Comparison of ENCODE assay signal across 10 cellular contexts in genomic region chr17:7328009-7328408, GRCh38. TPM values are rescaled to one million over a fixed set of nuclear protein-coding genes. Genes with fewer than 3 reads are reported as not detected.
DNase-seq lines count a peak whose midpoint lies in the region; ATAC-seq, FAIRE-seq and TF ChIP-seq lines count a peak whose summit lies in the region.
"Had no signal": no experiment of that assay in that cellular context is flagged by ENCODE, and none has a peak within 500 bp of the region (broad histone marks: within the 10 kb centered on the region; RNA-seq: fewer than 3 reads in every experiment).

No MANE protein-coding gene starts in this region.

- no peak for DNase-seq in GM12878 (ENCODE audit: low read depth, low spot score)
- DNase-seq in naive thymus-derived CD4-positive, alpha-beta T cell: no peak
- DNase-seq in SIG-M5 treated with dmso at 0.1 percent for 504 hours (lab: John Stamatoyannopoulos, UW; ENCODE audit: unreplicated experiment): no peak
- no peak for DNase-seq in aorta
- DNase-seq: H7 had no signal

- H3K4me2 ChIP-seq in BLaER1: peak overlapping the region; percentile 83
- peak overlapping the region; percentile 66 for H3K4me2 ChIP-seq in GM12878 (ENCODE audit: control insufficient read depth, insufficient read depth)

- H3K27ac ChIP-seq in BLaER1: peak overlapping the region; percentile 65; the same call in 1 of the 2 replicates
- no peak overlapping the region for H3K27ac ChIP-seq in HUES64 (ENCODE audit: low read depth, low read length)
- no peak overlapping the region for H3K27ac ChIP-seq in GM12878 (ENCODE audit: control insufficient read depth, insufficient read depth)
- peak overlapping the region; percentile 88 for H3K27ac ChIP-seq in naive thymus-derived CD4-positive, alpha-beta T cell (ENCODE audit: low read depth, low read length)
- no peak overlapping the region for H3K27ac ChIP-seq in aorta (ENCODE audit: low read depth in 1 of 2, low read length in 2 of 2)

- TF ChIP-seq POLR2A in GM12878 (IDR thresholded peaks at IDR 0.05; ENCODE audit: low read depth, low read length): no peak

- TF ChIP-seq CTCF in GM12878 (IDR thresholded peaks at IDR 0.05 in 2 of 3, conservative IDR thresholded peaks at IDR 0.05 in 1 of 3; ENCODE audit: control insufficient read depth in 2 of 3, extremely low read depth in 1 of 3, insufficient read depth in 1 of 3, low read depth in 3 of 3, low read length in 3 of 3): no peak

- no TSS peak for BruUV-seq in GM12878 (replicated peaks; lab: Mats Ljungman, UMichigan)

- no peak overlapping the region for H2AFZ ChIP-seq in GM12878 (ENCODE audit: control insufficient read depth, low read depth, low read length)

- no peak for TF ChIP-seq EP300 in GM12878 (IDR thresholded peaks at IDR 0.05; ENCODE audit: borderline replicate concordance in 1 of 2, control insufficient read depth in 1 of 2, low read depth in 2 of 2, low read length in 2 of 2)

- RAD21 ChIA-PET in GM12878 (lab: Charles Lee; ENCODE audit: unreplicated experiment): interaction anchor here (2.2 kb wide), 1 partner anchor 9 kb away, joined by 10 read pairs; the partner anchor contains the start of gene ACAP1

- peak overlapping the region; percentile 67 to 100 (median 90) for H3K4me3 Mint-ChIP-seq in naive thymus-derived CD4-positive, alpha-beta T cell

- H3K4me1 Mint-ChIP-seq in naive thymus-derived CD4-positive, alpha-beta T cell: peaks cover 18 to 61% (median 38%) of the 10 kb centered on the region in 7 donors

- H3K4me1 ChIP-seq in BLaER1: peaks cover 40% of the 10 kb centered on the region
- H3K4me1 ChIP-seq in HUES64 (ENCODE audit: insufficient read depth, low read length): peaks cover 10% of the 10 kb centered on the region; the same call in 1 of the 2 replicates
- peaks cover 27% of the 10 kb centered on the region for H3K4me1 ChIP-seq in GM12878 (ENCODE audit: control insufficient read depth, insufficient read depth, low read length)
- peaks cover 15 to 27% of the 10 kb centered on the region in 2 donors for H3K4me1 ChIP-seq in naive thymus-derived CD4-positive, alpha-beta T cell (ENCODE audit: control insufficient read depth in 2 of 2, insufficient read depth in 2 of 2, low read length in 2 of 2)
- H3K4me1 ChIP-seq in aorta (ENCODE audit: control insufficient read depth in 1 of 2, insufficient read depth in 2 of 2, low read length in 2 of 2): no peaks in the 10 kb centered on the region

- H4K20me1 ChIP-seq in BLaER1 (peaks cover 10% of the 10 kb centered on the region; the same call in 1 of the 2 replicates), GM12878 (ENCODE audit: control insufficient read depth, insufficient read depth) (no peaks in the 10 kb centered on the region)

- in situ Hi-C loops in GM12878 (cut with MboI): no loop called here

- peak overlapping the region; percentile 85; the same call in 1 of the 2 replicates for H3K4me3 ChIP-seq in BLaER1
- H3K4me3 ChIP-seq in HUES64 (ENCODE audit: low read length): peak overlapping the region; percentile 85
- H3K4me3 ChIP-seq in GM12878: peak overlapping the region; percentile 99
- H3K4me3 ChIP-seq in naive thymus-derived CD4-positive, alpha-beta T cell (ENCODE audit: low read length): no peak overlapping the region
- H3K4me3 ChIP-seq in aorta (ENCODE audit: low read length in 2 of 2): no peak overlapping the region

- CTCF ChIA-PET in GM12878 (lab: Yijun Ruan, JAX): interaction anchor here (0.8 to 7.9 kb wide), 3 partner anchors 9 to 282 kb away, joined by 4 to 49 read pairs (median 46); partner anchors contain the start of gene ACAP1
- CTCF ChIA-PET in naive thymus-derived CD4-positive, alpha-beta T cell (lab: Charles Lee): interaction anchor here (1.9 to 2.8 kb wide), 4 partner anchors 8 to 108 kb away, joined by 5 to 16 read pairs (median 11); partner anchors contain the start of genes ACAP1 and TMEM95

- peaks cover 0 to 6% (median 0%) of the 10 kb centered on the region in 11 donors for H3K9me3 Mint-ChIP-seq in naive thymus-derived CD4-positive, alpha-beta T cell

- peaks cover 40% of the 10 kb centered on the region for H3K36me3 ChIP-seq in BLaER1
- H3K36me3 ChIP-seq in HUES64 (ENCODE audit: insufficient read depth, low read length): peaks cover 37% of the 10 kb centered on the region
- H3K36me3 ChIP-seq in GM12878 (ENCODE audit: control insufficient read depth in 2 of 2, insufficient read depth in 2 of 2, low read length in 1 of 2): peaks cover 2 to 12% of the 10 kb centered on the region in 2 experiments; a peak in 3 of 4 replicates
- peaks cover 1 to 45% (median 7%) of the 10 kb centered on the region in 3 experiments for H3K36me3 ChIP-seq in naive thymus-derived CD4-positive, alpha-beta T cell (ENCODE audit: control insufficient read depth in 2 of 3, insufficient read depth in 3 of 3, low read length in 3 of 3)
- no peaks in the 10 kb centered on the region for H3K36me3 ChIP-seq in aorta (ENCODE audit: control insufficient read depth in 1 of 2, insufficient read depth in 2 of 2, low read length in 1 of 2)

- H3K9ac ChIP-seq in BLaER1 (peak overlapping the region; percentile 88; the same call in 1 of the 2 replicates), HUES64 (ENCODE audit: low read depth, low read length) (no peak overlapping the region), GM12878 (ENCODE audit: control insufficient read depth, insufficient read depth, low read length) (peak overlapping the region; percentile 79)

- ATAC-seq in GM12878 (no peak), GM18520 (IDR thresholded peaks at IDR 0.05; ENCODE audit: unreplicated experiment) (no peak), GM21619 (IDR thresholded peaks at IDR 0.05; ENCODE audit: unreplicated experiment) (no peak), aorta (ENCODE audit: low FRiP score) (no peak)
- ATAC-seq in naive thymus-derived CD4-positive, alpha-beta T cell: no peak

- 95% methylated on average over 1 of the region's 1 CpG for WGBS in HUES64
- WGBS in GM12878 (ENCODE audit: insufficient coverage, insufficient replicate concordance, low lambda C conversion rate, missing lambda C conversion rate): 100% methylated on average over 1 of the region's 1 CpG
- WGBS in aorta, 2 donors: 72 to 84% methylated on average over 1 of the region's 1 CpG

- H3K27ac Mint-ChIP-seq in naive thymus-derived CD4-positive, alpha-beta T cell: peak overlapping the region; percentile 78 to 99 (median 95)

- no peak for FAIRE-seq in GM12878 (lab: Jason Lieb, UNC)
- FAIRE-seq: TTC549 had no signal

- no peaks in the 10 kb centered on the region for H3K27me3 ChIP-seq in BLaER1
- no peaks in the 10 kb centered on the region for H3K27me3 ChIP-seq in HUES64 (ENCODE audit: insufficient read depth, low read length)
- no peaks in the 10 kb centered on the region for H3K27me3 ChIP-seq in GM12878 (replicated peaks in 1 of 2; ENCODE audit: control insufficient read depth in 2 of 2, insufficient read depth in 2 of 2, low read length in 1 of 2)
- H3K27me3 ChIP-seq in naive thymus-derived CD4-positive, alpha-beta T cell (ENCODE audit: control insufficient read depth in 2 of 2, insufficient read depth in 2 of 2, low read length in 2 of 2): no peaks in the 10 kb centered on the region
- H3K27me3 ChIP-seq in aorta (ENCODE audit: control insufficient read depth in 1 of 2, insufficient read depth in 2 of 2, low read length in 1 of 2): no peaks in the 10 kb centered on the region

- H3K27me3 Mint-ChIP-seq in naive thymus-derived CD4-positive, alpha-beta T cell: no peaks in the 10 kb centered on the region

- intact Hi-C loops in GM12878 (cut with micrococcal nuclease; ENCODE audit: unreplicated experiment) (loop anchor here (2.0 kb wide), 1 partner anchor 21 kb away; the partner anchor contains the start of gene EIF5A), aorta (cut with DNase I) (no loop called here)
- intact Hi-C loops in naive thymus-derived CD4-positive, alpha-beta T cell (cut with micrococcal nuclease): loop anchor here (2.0 to 5.0 kb wide), 2 partner anchors 23 to 359 kb away; partner anchors contain the start of genes TP53 (in 1 of the 2) and WRAP53 (in 1 of the 2)

- POLR2A ChIA-PET in GM12878 (lab: Charles Lee): interaction anchor here (1.7 to 3.2 kb wide), 4 partner anchors 9 to 86 kb away, joined by 6 to 21 read pairs (median 11); partner anchors contain the start of genes ACAP1, GABARAP and TMEM256
- POLR2A ChIA-PET in naive thymus-derived CD4-positive, alpha-beta T cell (lab: Charles Lee): interaction anchor here (1.6 to 22.8 kb wide), 4 partner anchors 9 to 23 kb away, joined by 9 to 336 read pairs (median 13); partner anchors contain the start of genes ACAP1, EIF5A and GPS2

- no peaks in the 10 kb centered on the region for H3K9me3 ChIP-seq in BLaER1
- no peaks in the 10 kb centered on the region for H3K9me3 ChIP-seq in HUES64 (ENCODE audit: insufficient read depth, low read depth, low read length)
- no peaks in the 10 kb centered on the region for H3K9me3 ChIP-seq in GM12878 (replicated peaks; ENCODE audit: control insufficient read depth, insufficient read depth, low read length)
- no peaks in the 10 kb centered on the region for H3K9me3 ChIP-seq in naive thymus-derived CD4-positive, alpha-beta T cell (ENCODE audit: control insufficient read depth in 2 of 3, low read length in 3 of 3)
- H3K9me3 ChIP-seq in aorta (ENCODE audit: control insufficient read depth, low read length): no peaks in the 10 kb centered on the region

- peaks cover 0 to 7% (median 3%) of the 10 kb centered on the region in 5 donors for H3K36me3 Mint-ChIP-seq in naive thymus-derived CD4-positive, alpha-beta T cell

- peaks cover 17% of the 10 kb centered on the region for H3K79me2 ChIP-seq in GM12878 (ENCODE audit: control insufficient read depth, insufficient read depth, low read length)

- SMC1A ChIA-PET in GM12878 (lab: Charles Lee; ENCODE audit: uncharacterized antibody, unreplicated experiment): interaction anchor here (1.0 to 2.3 kb wide), 2 partner anchors 10 to 26 kb away, joined by 3 to 18 read pairs; partner anchors contain the start of gene ACAP1

- no peak for TF ChIP-seq RAD21 in GM12878 (IDR thresholded peaks at IDR 0.05; ENCODE audit: insufficient read depth, low read depth, low read length)

RNA-seq across cellular contexts. Expression of gene NEURL4, which starts 1.1 kb away (rescaled TPM):
- polyA plus RNA-seq in HUES64 (2013, experiment 1 of 2): 21.5 TPM
- 16.9 TPM for polyA plus RNA-seq in HUES64 (2013, experiment 2 of 2)
- 37.7 and 42.5 TPM in 2 replicates for total RNA-seq in GM12878 (2013; cell fraction: nucleolus; rRNA removed)
- total RNA-seq in GM12878 (2014; rRNA removed) (12.5 and 16.0 TPM in 2 replicates), GM12878 (2014; rRNA removed; fragmentation: Illumina TruSeq; extraction: Trizol) (8.2 and 8.7 TPM in 2 replicates), GM12878 (2021) (32.7 and 41.9 TPM in 2 replicates), aorta (10 to 100 TPM; 24.5 to 36.7 TPM)
- polyA plus RNA-seq in GM12878 (2011; ENCODE audit: low read depth): 8.0 TPM
- polyA plus RNA-seq in GM12878 (2011; rRNA removed) (6.1 and 11.3 TPM in 2 replicates), GM12878 (2014; fragmentation: Illumina TruSeq; extraction: Trizol) (9.1 and 14.2 TPM in 2 replicates), GM12878 (2014; fragmentation: Nextera tagmentation; extraction: Ambion mirVana) (under 1 TPM; 0.03 to 0.26 TPM), GM12878 (2014; rRNA removed) (25.2 and 33.0 TPM in 2 replicates), GM12878 (2016; fragmentation: Nextera tagmentation; extraction: Ambion mirVana) (1 to 10 TPM; 2.9 to 3.6 TPM), aorta (10 to 100 TPM in 1 of 2 donors, 1 to 10 TPM in 1; 7.3 to 52.8 TPM)
- polyA plus RNA-seq in GM12878 (2011; cell fraction: cytosol; rRNA removed): 13.5 and 14.1 TPM in 2 replicates
- 156 and 203 TPM in 2 replicates for polyA plus RNA-seq in GM12878 (2011; cell fraction: nucleus; rRNA removed)
- 18.3 and 19.2 TPM in 2 replicates for polyA plus RNA-seq in GM12878 (2012)
- polyA minus RNA-seq in GM12878 (2011; rRNA and poly(A)+ RNA removed): 14.3 and 14.5 TPM in 2 replicates
- polyA minus RNA-seq in GM12878 (2011; cell fraction: cytosol; rRNA and poly(A)+ RNA removed): 5.2 and 10.1 TPM in 2 replicates
- 39.9 and 57.1 TPM in 2 replicates for polyA minus RNA-seq in GM12878 (2011; cell fraction: nucleus; rRNA and poly(A)+ RNA removed)
- total RNA-seq in naive thymus-derived CD4-positive, alpha-beta T cell: 10 to 100 TPM; 42.6 to 92.6 (median 50.1) TPM
- 1 to 10 TPM; 1.1 to 2.5 TPM for polyA plus RNA-seq in naive thymus-derived CD4-positive, alpha-beta T cell

RNA-seq across cellular contexts. Expression of gene ACAP1, which starts 8.3 kb away (rescaled TPM):
- 10.5 TPM for polyA plus RNA-seq in HUES64 (2013, experiment 1 of 2)
- 8.9 TPM for polyA plus RNA-seq in HUES64 (2013, experiment 2 of 2)
- 152 and 161 TPM in 2 replicates for total RNA-seq in GM12878 (2013; cell fraction: nucleolus; rRNA removed)
- 120 and 140 TPM in 2 replicates for total RNA-seq in GM12878 (2014; rRNA removed)
- total RNA-seq in GM12878 (2014; rRNA removed; fragmentation: Illumina TruSeq; extraction: Trizol): 65.4 and 66.6 TPM in 2 replicates
- 245 and 257 TPM in 2 replicates for total RNA-seq in GM12878 (2021)
- 123 TPM for polyA plus RNA-seq in GM12878 (2011; ENCODE audit: low read depth)
- polyA plus RNA-seq in GM12878 (2011; rRNA removed): 64.6 and 95.4 TPM in 2 replicates
- 94.0 and 108 TPM in 2 replicates for polyA plus RNA-seq in GM12878 (2011; cell fraction: cytosol; rRNA removed)
- 250 and 276 TPM in 2 replicates for polyA plus RNA-seq in GM12878 (2011; cell fraction: nucleus; rRNA removed)
- 149 and 170 TPM in 2 replicates for polyA plus RNA-seq in GM12878 (2012)
- polyA plus RNA-seq in GM12878 (2014; fragmentation: Illumina TruSeq; extraction: Trizol): 32.7 and 72.6 TPM in 2 replicates
- polyA plus RNA-seq in GM12878 (2014; fragmentation: Nextera tagmentation; extraction: Ambion mirVana): 10 to 100 TPM in 1 of 2 experiments, 1 to 10 TPM in 1; 5.7 to 25.2 TPM
- polyA plus RNA-seq in GM12878 (2014; rRNA removed): 143 and 159 TPM in 2 replicates
- polyA plus RNA-seq in GM12878 (2016; fragmentation: Nextera tagmentation; extraction: Ambion mirVana): 100 to 1,000 TPM; 148 TPM
- 48.6 and 107 TPM in 2 replicates for polyA minus RNA-seq in GM12878 (2011; rRNA and poly(A)+ RNA removed)
- 46.0 and 53.7 TPM in 2 replicates for polyA minus RNA-seq in GM12878 (2011; cell fraction: cytosol; rRNA and poly(A)+ RNA removed)
- 50.3 and 70.3 TPM in 2 replicates for polyA minus RNA-seq in GM12878 (2011; cell fraction: nucleus; rRNA and poly(A)+ RNA removed)
- total RNA-seq in naive thymus-derived CD4-positive, alpha-beta T cell: 100 to 1,000 TPM; 482 to 708 (median 599) TPM
- 100 to 1,000 TPM; 234 to 337 TPM for polyA plus RNA-seq in naive thymus-derived CD4-positive, alpha-beta T cell
- total RNA-seq in aorta: 10 to 100 TPM; 18.6 to 21.8 TPM
- polyA plus RNA-seq in aorta: 10 to 100 TPM in 1 of 2 donors, 1 to 10 TPM in 1; 6.5 to 10.8 TPM

RNA-seq across cellular contexts. Expression of gene GPS2, which starts 12.8 kb away (rescaled TPM):
- polyA plus RNA-seq in HUES64 (2013, experiment 1 of 2): 69.3 TPM
- polyA plus RNA-seq in HUES64 (2013, experiment 2 of 2): 54.4 TPM
- 25.1 and 29.8 TPM in 2 replicates for total RNA-seq in GM12878 (2013; cell fraction: nucleolus; rRNA removed)
- total RNA-seq in GM12878 (2014; rRNA removed) (42.4 and 58.2 TPM in 2 replicates), GM12878 (2014; rRNA removed; fragmentation: Illumina TruSeq; extraction: Trizol) (32.2 and 35.8 TPM in 2 replicates), GM12878 (2021) (44.2 and 50.7 TPM in 2 replicates), aorta (10 to 100 TPM; 49.5 to 55.6 TPM)
- polyA plus RNA-seq in GM12878 (2011; ENCODE audit: low read depth): 36.6 TPM
- polyA plus RNA-seq in GM12878 (2011; rRNA removed) (10.1 and 10.2 TPM in 2 replicates), GM12878 (2014; fragmentation: Illumina TruSeq; extraction: Trizol) (35.4 and 46.7 TPM in 2 replicates), GM12878 (2014; fragmentation: Nextera tagmentation; extraction: Ambion mirVana) (10 to 100 TPM; 18.4 to 26.0 TPM), GM12878 (2014; rRNA removed) (38.3 and 44.5 TPM in 2 replicates), GM12878 (2016; fragmentation: Nextera tagmentation; extraction: Ambion mirVana) (10 to 100 TPM; 91.6 to 96.4 TPM), aorta (10 to 100 TPM; 55.0 to 99.1 TPM)
- polyA plus RNA-seq in GM12878 (2011; cell fraction: cytosol; rRNA removed): 24.7 and 25.9 TPM in 2 replicates
- 132 and 133 TPM in 2 replicates for polyA plus RNA-seq in GM12878 (2011; cell fraction: nucleus; rRNA removed)
- 35.8 and 45.2 TPM in 2 replicates for polyA plus RNA-seq in GM12878 (2012)
- 11.0 and 26.7 TPM in 2 replicates for polyA minus RNA-seq in GM12878 (2011; rRNA and poly(A)+ RNA removed)
- polyA minus RNA-seq in GM12878 (2011; cell fraction: cytosol; rRNA and poly(A)+ RNA removed): 7.5 and 11.1 TPM in 2 replicates
- 24.3 and 29.8 TPM in 2 replicates for polyA minus RNA-seq in GM12878 (2011; cell fraction: nucleus; rRNA and poly(A)+ RNA removed)
- 100 to 1,000 TPM in 3 of 5 experiments, 10 to 100 TPM in 2; 72.6 to 145 (median 107) TPM for total RNA-seq in naive thymus-derived CD4-positive, alpha-beta T cell
- 100 to 1,000 TPM in 1 of 2 donors, 10 to 100 TPM in 1; 80.1 to 134 TPM for polyA plus RNA-seq in naive thymus-derived CD4-positive, alpha-beta T cell

RNA-seq across cellular contexts. Expression of gene EIF5A, which starts 20.6 kb away (rescaled TPM):
- 931 TPM for polyA plus RNA-seq in HUES64 (2013, experiment 1 of 2)
- 788 TPM for polyA plus RNA-seq in HUES64 (2013, experiment 2 of 2)
- 66.1 and 66.2 TPM in 2 replicates for total RNA-seq in GM12878 (2013; cell fraction: nucleolus; rRNA removed)
- total RNA-seq in GM12878 (2014; rRNA removed) (764 and 846 TPM in 2 replicates), GM12878 (2014; rRNA removed; fragmentation: Illumina TruSeq; extraction: Trizol) (565 and 610 TPM in 2 replicates), GM12878 (2021) (1,049 and 1,070 TPM in 2 replicates), aorta (100 to 1,000 TPM; 198 to 280 TPM)
- polyA plus RNA-seq in GM12878 (2011; ENCODE audit: low read depth): 441 TPM
- polyA plus RNA-seq in GM12878 (2011; rRNA removed) (726 and 811 TPM in 2 replicates), GM12878 (2014; fragmentation: Illumina TruSeq; extraction: Trizol) (601 and 1,090 TPM in 2 replicates), GM12878 (2014; fragmentation: Nextera tagmentation; extraction: Ambion mirVana) (10 to 100 TPM; 26.5 to 85.5 TPM), GM12878 (2014; rRNA removed) (1,043 and 1,146 TPM in 2 replicates), GM12878 (2016; fragmentation: Nextera tagmentation; extraction: Ambion mirVana) (1,000 to 10,000 TPM; 1,758 to 1,792 TPM), aorta (100 to 1,000 TPM; 223 to 232 TPM)
- polyA plus RNA-seq in GM12878 (2011; cell fraction: cytosol; rRNA removed): 741 and 975 TPM in 2 replicates
- polyA plus RNA-seq in GM12878 (2011; cell fraction: nucleus; rRNA removed): 506 and 552 TPM in 2 replicates
- 514 and 661 TPM in 2 replicates for polyA plus RNA-seq in GM12878 (2012)
- 893 and 1,007 TPM in 2 replicates for polyA minus RNA-seq in GM12878 (2011; rRNA and poly(A)+ RNA removed)
- 364 and 457 TPM in 2 replicates for polyA minus RNA-seq in GM12878 (2011; cell fraction: cytosol; rRNA and poly(A)+ RNA removed)
- 139 and 221 TPM in 2 replicates for polyA minus RNA-seq in GM12878 (2011; cell fraction: nucleus; rRNA and poly(A)+ RNA removed)
- 100 to 1,000 TPM; 237 to 666 (median 453) TPM for total RNA-seq in naive thymus-derived CD4-positive, alpha-beta T cell
- polyA plus RNA-seq in naive thymus-derived CD4-positive, alpha-beta T cell: 100 to 1,000 TPM; 158 to 558 TPM

RNA-seq across cellular contexts. Expression of gene KCTD11, which starts 24.0 kb away (rescaled TPM):
- polyA plus RNA-seq in HUES64 (2013, experiment 1 of 2): 4.9 TPM
- polyA plus RNA-seq in HUES64 (2013, experiment 2 of 2): 5.1 TPM
- total RNA-seq in GM12878 (2013; cell fraction: nucleolus; rRNA removed): 3.4 and 4.1 TPM in 2 replicates
- total RNA-seq in GM12878 (2014; rRNA removed) (3.8 and 4.5 TPM in 2 replicates), GM12878 (2014; rRNA removed; fragmentation: Illumina TruSeq; extraction: Trizol) (1.8 and 1.9 TPM in 2 replicates), GM12878 (2021) (4.7 and 5.0 TPM in 2 replicates), aorta (10 to 100 TPM; 12.4 to 15.8 TPM)
- polyA plus RNA-seq in GM12878 (2011; ENCODE audit: low read depth): 2.2 TPM
- polyA plus RNA-seq in GM12878 (2011; rRNA removed) (4.4 and 7.3 TPM in 2 replicates), GM12878 (2014; fragmentation: Illumina TruSeq; extraction: Trizol) (2.8 and 3.0 TPM in 2 replicates), GM12878 (2014; fragmentation: Nextera tagmentation; extraction: Ambion mirVana) (under 1 TPM; 0.05 to 0.09 TPM), GM12878 (2014; rRNA removed) (4.7 and 5.1 TPM in 2 replicates), GM12878 (2016; fragmentation: Nextera tagmentation; extraction: Ambion mirVana) (1 to 10 TPM; 1.9 to 2.7 TPM), aorta (10 to 100 TPM; 11.0 to 11.4 TPM)
- 7.7 and 8.6 TPM in 2 replicates for polyA plus RNA-seq in GM12878 (2011; cell fraction: cytosol; rRNA removed)
- polyA plus RNA-seq in GM12878 (2011; cell fraction: nucleus; rRNA removed): 12.8 and 14.0 TPM in 2 replicates
- polyA plus RNA-seq in GM12878 (2012): 3.7 and 6.1 TPM in 2 replicates
- 5.3 and 9.8 TPM in 2 replicates for polyA minus RNA-seq in GM12878 (2011; rRNA and poly(A)+ RNA removed)
- 2.7 and 2.8 TPM in 2 replicates for polyA minus RNA-seq in GM12878 (2011; cell fraction: cytosol; rRNA and poly(A)+ RNA removed)
- polyA minus RNA-seq in GM12878 (2011; cell fraction: nucleus; rRNA and poly(A)+ RNA removed): 7.3 and 9.4 TPM in 2 replicates
- total RNA-seq in naive thymus-derived CD4-positive, alpha-beta T cell: 10 to 100 TPM in 1 of 5 experiments, 1 to 10 TPM in 4; 2.7 to 13.7 (median 4.0) TPM
- 1 to 10 TPM in 1 of 2 donors, under 1 TPM in 1; 0.83 to 1.1 TPM for polyA plus RNA-seq in naive thymus-derived CD4-positive, alpha-beta T cell

Comparison
In these comparisons a context has a peak if more than half of its experiments do, and no peak if none do; other contexts are left out.
1. H3K27ac ChIP-seq: peak in BLaER1 (single experiment) and naive thymus-derived CD4-positive, alpha-beta T cell (single experiment); none in HUES64 (single experiment), GM12878 (single experiment) and aorta (0 of 2).
2. H3K4me3 ChIP-seq: peak in BLaER1 (single experiment), HUES64 (single experiment) and GM12878 (single experiment); none in naive thymus-derived CD4-positive, alpha-beta T cell (single experiment) and aorta (0 of 2).
3. intact Hi-C loops: an anchor here in GM12878 (2.0 kb wide) and naive thymus-derived CD4-positive, alpha-beta T cell (2.0 to 5.0 kb wide); none called in aorta.